1 cellular context compared by ENCODE assay signal in genomic region chr1:9892563-9893528, GRCh38.
TF ChIP-seq lines count a peak whose summit lies in the region.

No MANE protein-coding gene starts in this region.

TF ChIP-seq in HepG2, 621 proteins besides CTCF, POLR2A, EP300 and RAD21 (continued from another document):
- TF ChIP-seq DDIT3 (CRISPR knock-in tag; IDR thresholded peaks at IDR 0.05) (no peak), SP2 (CRISPR knock-in tag; IDR thresholded peaks at IDR 0.05) (no peak), ZBTB25 (CRISPR knock-in tag; IDR thresholded peaks at IDR 0.05) (no peak), MED8 (CRISPR knock-in tag; IDR thresholded peaks at IDR 0.05; ENCODE audit: insufficient replicate concordance) (no peak), ZNF343 (CRISPR knock-in tag; IDR thresholded peaks at IDR 0.05) (no peak), TCF7 (IDR thresholded peaks at IDR 0.05; ENCODE audit: low read depth) (no peak), JUN (CRISPR knock-in tag; IDR thresholded peaks at IDR 0.05) (no peak), HOMEZ (CRISPR knock-in tag; IDR thresholded peaks at IDR 0.05; ENCODE audit: low read depth) (no peak), AHR (CRISPR knock-in tag; IDR thresholded peaks at IDR 0.05) (no peak), SAFB2 (CRISPR knock-in tag; IDR thresholded peaks at IDR 0.05; ENCODE audit: borderline replicate concordance, low read depth) (no peak), ZBTB40 (IDR thresholded peaks at IDR 0.05) (no peak), ZBTB40 (CRISPR knock-in tag; IDR thresholded peaks at IDR 0.05) (no peak), ZNF839 (CRISPR knock-in tag; IDR thresholded peaks at IDR 0.05; ENCODE audit: borderline replicate concordance) (no peak), JDP2 (CRISPR knock-in tag; IDR thresholded peaks at IDR 0.05; ENCODE audit: borderline replicate concordance) (no peak), ARHGAP35 (CRISPR knock-in tag; IDR thresholded peaks at IDR 0.05; ENCODE audit: borderline replicate concordance) (no peak), MEIS2 (CRISPR knock-in tag; IDR thresholded peaks at IDR 0.05) (no peak), ZNF496 (CRISPR knock-in tag; IDR thresholded peaks at IDR 0.05; ENCODE audit: insufficient replicate concordance) (no peak), KDM5A (IDR thresholded peaks at IDR 0.05; ENCODE audit: borderline replicate concordance, low read length) (no peak)
